21 cellular contexts compared by ENCODE assay signal in the genomic region with DNA sequence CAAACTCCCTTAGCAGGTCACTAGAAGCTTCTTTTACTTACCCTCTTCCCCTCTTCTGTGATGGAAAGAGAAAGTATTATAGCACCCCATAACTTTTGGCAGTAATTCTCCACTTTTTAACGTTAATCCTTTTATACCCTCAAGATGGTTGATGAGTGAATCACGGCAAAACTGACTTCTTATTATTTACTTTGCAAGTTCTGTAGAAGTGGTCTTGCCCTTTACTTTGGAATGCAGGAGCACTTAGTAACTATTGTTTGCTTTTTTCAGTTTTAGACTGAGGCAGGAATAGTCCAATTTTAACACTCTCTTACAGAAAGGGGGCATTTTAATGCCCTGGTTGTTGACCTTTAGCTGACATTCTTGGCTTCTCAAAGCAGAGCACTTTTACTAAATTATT.
DNase-seq lines count a peak whose midpoint lies in the region; ATAC-seq, FAIRE-seq and TF ChIP-seq lines count a peak whose summit lies in the region.
"Had no signal": no experiment of that assay in that cellular context is flagged by ENCODE, and none has a peak within 500 bp of the region (broad histone marks: within the 10 kb centered on the region; RNA-seq: fewer than 3 reads in every experiment).

No MANE protein-coding gene starts in this region.

- no peak overlapping the region for H3K4me3 Mint-ChIP-seq in astrocyte (ENCODE audit: unreplicated experiment)
- H3K4me3 Mint-ChIP-seq: CD4-positive, alpha-beta T cell; HFFc6 had no signal

- H3K27me3 ChIP-seq in astrocyte (ENCODE audit: insufficient read depth, low read length) (no peaks in the 10 kb centered on the region), smooth muscle cell (ENCODE audit: low read depth) (no peaks in the 10 kb centered on the region)
- H3K27me3 ChIP-seq: BLaER1 had no signal

- TF ChIP-seq CTCF in astrocyte (IDR thresholded peaks at IDR 0.05; ENCODE audit: insufficient read depth, low read depth, low read length) (no peak), smooth muscle cell (IDR thresholded peaks at IDR 0.05; ENCODE audit: borderline replicate concordance, insufficient read depth, poor library complexity, severe bottlenecking) (no peak)

- intact Hi-C loops in Right ventricle myocardium inferior (cut with DNase I), result no loop called here

- H3K9me3 ChIP-seq in astrocyte (ENCODE audit: insufficient read depth, low read depth, low read length) (no peaks in the 10 kb centered on the region), smooth muscle cell (replicated peaks; ENCODE audit: low read depth) (no peaks in the 10 kb centered on the region)

- peaks cover 5% of the 10 kb centered on the region for H3K9me3 Mint-ChIP-seq in astrocyte (ENCODE audit: unreplicated experiment)
- H3K9me3 Mint-ChIP-seq: CD4-positive, alpha-beta T cell had no signal

- H4K20me1 ChIP-seq in astrocyte (ENCODE audit: insufficient read depth, low read length) (no peaks in the 10 kb centered on the region), smooth muscle cell (ENCODE audit: low read depth) (no peaks in the 10 kb centered on the region)
- H4K20me1 ChIP-seq: BLaER1 had no signal

- no peaks in the 10 kb centered on the region for H3K4me1 Mint-ChIP-seq in astrocyte (ENCODE audit: low read depth, unreplicated experiment)

- H3K4me2 ChIP-seq in astrocyte (ENCODE audit: low read length) (peak overlapping the region; percentile 10), smooth muscle cell (peak overlapping the region; percentile 3)
- H3K4me2 ChIP-seq: BLaER1 had no signal

- FAIRE-seq in astrocyte (lab: Jason Lieb, UNC), result no peak
- FAIRE-seq: GM12878 had no signal

- H3K9ac ChIP-seq in astrocyte (ENCODE audit: low read length) (no peak overlapping the region), smooth muscle cell (ENCODE audit: low read depth) (no peak overlapping the region)
- H3K9ac ChIP-seq: BLaER1 had no signal

- WGBS in smooth muscle cell (ENCODE audit: low lambda C conversion rate), result 26% methylated on average over 2 of the region's 2 CpGs

- H2AFZ ChIP-seq in astrocyte (ENCODE audit: low read depth, low read length) (no peak overlapping the region), smooth muscle cell (ENCODE audit: low read depth) (no peak overlapping the region)

- DNase-seq in LHCN-M2 (ENCODE audit: low read depth) (peak; percentile 60), astrocyte (ENCODE audit: low read depth) (peak; percentile 34), iris pigment epithelial cell (ENCODE audit: low read depth) (peak; percentile 63), smooth muscle cell (lab: John Stamatoyannopoulos, UW; ENCODE audit: unreplicated experiment) (no peak), Right ventricle myocardium inferior (ENCODE audit: missing footprints) (no peak), NCI-H2171 treated with DMSO at 0.1 percent for 48 hours (lab: John Stamatoyannopoulos, UW) (no peak), erythroblast (lab: John Stamatoyannopoulos, UW) (no peak)
- DNase-seq: CD4-positive, alpha-beta T cell; COR-L47; DND-41; H7; HFFc6; KG1; MV-4-11; NCI-H1694; NCI-H2081 treated with DMSO at 0.1 percent for 48 hours; NCI-H446; NCI-H526; Right ventricle myocardium superior had no signal

- no peaks in the 10 kb centered on the region for H3K36me3 ChIP-seq in astrocyte (ENCODE audit: insufficient read depth, low read length)
- H3K36me3 ChIP-seq in smooth muscle cell (ENCODE audit: low read depth), result no peaks in the 10 kb centered on the region
- H3K36me3 ChIP-seq: BLaER1 had no signal

- no peak overlapping the region for H3K27ac Mint-ChIP-seq in astrocyte (ENCODE audit: unreplicated experiment)
- H3K27ac Mint-ChIP-seq: CD4-positive, alpha-beta T cell; HFFc6 had no signal

- no peaks in the 10 kb centered on the region for H3F3A ChIP-seq in smooth muscle cell (ENCODE audit: low read depth)

- no peaks in the 10 kb centered on the region for H3K79me2 ChIP-seq in astrocyte (ENCODE audit: insufficient read depth, low read length)
- H3K79me2 ChIP-seq in smooth muscle cell (ENCODE audit: low read depth), result no peaks in the 10 kb centered on the region

- no peak for TF ChIP-seq POLR2A in erythroblast (IDR thresholded peaks at IDR 0.05; ENCODE audit: low read length)

- H3K27ac ChIP-seq in astrocyte (ENCODE audit: low read depth, low read length) (no peak overlapping the region), smooth muscle cell (ENCODE audit: low read depth) (no peak overlapping the region)
- H3K27ac ChIP-seq: BLaER1 had no signal

- ATAC-seq in Right ventricle myocardium inferior, result no peak
- ATAC-seq: GM12878 had no signal

- H3K4me3 ChIP-seq in astrocyte (ENCODE audit: insufficient read depth, low read depth, low read length) (no peak overlapping the region), smooth muscle cell (no peak overlapping the region)
- H3K4me3 ChIP-seq: BLaER1, GM12878 had no signal

- H3K4me1 ChIP-seq in astrocyte (ENCODE audit: insufficient read depth, low read length) (no peaks in the 10 kb centered on the region), smooth muscle cell (ENCODE audit: low read depth) (no peaks in the 10 kb centered on the region)
- H3K4me1 ChIP-seq: BLaER1 had no signal

- no peaks in the 10 kb centered on the region for H3K36me3 Mint-ChIP-seq in astrocyte (ENCODE audit: low read depth, unreplicated experiment)

- H3K27me3 Mint-ChIP-seq in astrocyte (ENCODE audit: low read depth, unreplicated experiment), result no peaks in the 10 kb centered on the region

Comparison
In these comparisons a context has a peak if more than half of its experiments do, and no peak if none do; other contexts are left out.
1. DNase-seq: peak in LHCN-M2 (single experiment), astrocyte (single experiment) and iris pigment epithelial cell (single experiment); none in smooth muscle cell (single experiment), Right ventricle myocardium inferior (single experiment), NCI-H2171 treated with DMSO at 0.1 percent for 48 hours (single experiment) and erythroblast (0 of 2).